24 cellular contexts compared by ENCODE assay signal in the genomic region with DNA sequence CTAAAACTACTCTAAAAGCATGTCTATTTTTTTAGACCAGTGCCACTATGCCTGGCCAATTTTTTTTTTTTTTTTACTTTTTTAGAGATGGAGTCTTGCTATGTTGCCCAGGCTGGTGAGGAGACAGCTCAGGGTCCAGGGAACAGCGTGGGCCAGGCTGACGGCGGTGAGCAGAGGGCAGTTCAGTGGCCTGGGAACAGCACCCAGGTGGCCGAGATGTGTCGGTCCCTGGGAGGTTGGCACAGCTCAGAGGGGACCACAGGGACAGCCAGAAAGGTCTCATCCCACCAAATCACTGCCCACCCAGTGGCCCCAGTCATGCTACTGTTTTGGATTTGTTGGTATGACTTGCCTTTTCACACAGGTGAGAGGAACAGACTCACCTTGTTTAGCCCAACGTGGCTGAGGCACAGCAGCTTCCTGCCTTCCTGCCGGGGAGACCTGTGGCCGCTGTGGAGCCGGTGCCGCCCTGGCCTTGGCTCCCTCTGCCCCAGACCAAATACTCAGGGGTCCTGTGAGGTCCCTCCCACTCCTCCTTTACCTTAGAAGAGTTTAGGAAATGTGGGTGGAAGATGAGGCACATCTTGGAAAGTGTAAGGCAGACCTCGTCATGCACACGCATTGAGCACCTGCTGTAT.
"Had no signal": no experiment of that assay in that cellular context is flagged by ENCODE, and none has a peak within 500 bp of the region (broad histone marks: within the 10 kb centered on the region; RNA-seq: fewer than 3 reads in every experiment).

No MANE protein-coding gene starts in this region.

- H3K9me3 Mint-ChIP-seq: activated CD8-positive, alpha-beta T cell treated with anti-CD3 and anti-CD28 coated beads for 36 hours; activated T-cell treated with anti-CD3 and anti-CD28 coated beads, Interleukin-2, amount 50 U/mL, for 72 hours; stimulated activated naive B cell treated with anti-CD40 and anti-IgM and Interleukin-4, amounts not matched to agents 10 μg/mL and 1 μg/mL and 100 μg/mL, for 72 hours had no signal

- H3K27me3 Mint-ChIP-seq: activated CD8-positive, alpha-beta memory T cell treated with anti-CD3 and anti-CD28 coated beads, Interleukin-2, amount 10 ng/mL, durations not matched to agents 7 days and 5 days had no signal

- H3K4me1 Mint-ChIP-seq: nephron progenitor cell had no signal

- H3K27ac Mint-ChIP-seq: activated CD8-positive, alpha-beta memory T cell treated with anti-CD3 and anti-CD28 coated beads, Interleukin-2, amount 10 ng/mL, durations not matched to agents 7 days and 5 days; activated CD8-positive, alpha-beta T cell treated with anti-CD3 and anti-CD28 coated beads for 36 hours; activated naive CD8-positive, alpha-beta T cell; activated T-cell treated with anti-CD3 and anti-CD28 coated beads, Interleukin-2, amount 50 U/mL, for 72 hours; stimulated activated naive B cell treated with anti-CD40 and anti-IgM and Interleukin-4, amounts not matched to agents 10 μg/mL and 1 μg/mL and 100 μg/mL, for 72 hours had no signal

- H3K4me3 Mint-ChIP-seq: activated CD8-positive, alpha-beta memory T cell treated with anti-CD3 and anti-CD28 coated beads, Interleukin-2, amount 10 ng/mL, durations not matched to agents 7 days and 5 days; activated CD8-positive, alpha-beta T cell treated with anti-CD3 and anti-CD28 coated beads for 36 hours; activated naive CD8-positive, alpha-beta T cell; activated T-cell treated with anti-CD3 and anti-CD28 coated beads, Interleukin-2, amount 50 U/mL, for 72 hours; nephron progenitor cell; stimulated activated naive B cell treated with anti-CD40 and anti-IgM and Interleukin-4, amounts not matched to agents 10 μg/mL and 1 μg/mL and 100 μg/mL, for 72 hours had no signal

- ATAC-seq: activated CD8-positive, alpha-beta memory T cell treated with anti-CD3 and anti-CD28 coated beads, Interleukin-2, amount 10 ng/mL, durations not matched to agents 7 days and 5 days; activated CD8-positive, alpha-beta T cell treated with anti-CD3 and anti-CD28 coated beads for 36 hours; activated T-cell treated with anti-CD3 and anti-CD28 coated beads, Interleukin-2, amount 50 U/mL, for 72 hours; gastroesophageal sphincter; left cardiac atrium; left ventricle myocardium superior; psoas muscle; stimulated activated naive B cell treated with anti-CD40 and anti-IgM and Interleukin-4, amounts not matched to agents 10 μg/mL and 1 μg/mL and 100 μg/mL, for 72 hours; upper lobe of right lung had no signal

- DNase-seq: activated CD4-positive, alpha-beta T cell treated with anti-CD3 and anti-CD28 coated beads, Interleukin-2, amount 50 U/mL, for 1 hour; activated CD4-positive, CD25-positive, alpha-beta regulatory T cell treated with anti-CD3 and anti-CD28 coated beads, Interleukin-2, amount 50 U/mL, for 72 hours; activated CD8-positive, alpha-beta memory T cell treated with anti-CD3 and anti-CD28 coated beads, Interleukin-2, amount 10 ng/mL, durations not matched to agents 7 days and 5 days; activated CD8-positive, alpha-beta T cell treated with anti-CD3 and anti-CD28 coated beads for 36 hours; activated T-cell treated with anti-CD3 and anti-CD28 coated beads for 4 hours; activated T-cell treated with anti-CD3 and anti-CD28 coated beads, Interleukin-2, amount 50 U/mL, for 72 hours; anterior cingulate cortex; colonic mucosa; effector memory CD4-positive, alpha-beta T cell; erythroblast; left cardiac atrium; left ventricle myocardium superior; nephron progenitor cell; ovary; psoas muscle; stimulated activated CD4-positive, alpha-beta T cell treated with anti-CD3 and anti-CD28 coated beads, Interleukin-1b, Interleukin-23, amount 100 ng/mL, for 48 hours; stimulated activated CD4-positive, alpha-beta T cell treated with anti-CD3 and anti-CD28 coated beads, Interleukin-4, amount 100 ng/mL, for 4 hours; stimulated activated CD8-positive, alpha-beta memory T cell treated with anti-CD3 and anti-CD28 coated beads, Interleukin-4, amount 100 ng/mL, for 48 hours; stimulated activated naive B cell treated with anti-CD40 and anti-IgM and Interleukin-4, amounts not matched to agents 10 μg/mL and 1 μg/mL and 100 μg/mL, for 72 hours; T-helper 2 cell; tibial artery; upper lobe of right lung had no signal

- H3K36me3 Mint-ChIP-seq: activated CD8-positive, alpha-beta memory T cell treated with anti-CD3 and anti-CD28 coated beads, Interleukin-2, amount 10 ng/mL, durations not matched to agents 7 days and 5 days; activated naive CD8-positive, alpha-beta T cell; stimulated activated naive B cell treated with anti-CD40 and anti-IgM and Interleukin-4, amounts not matched to agents 10 μg/mL and 1 μg/mL and 100 μg/mL, for 72 hours had no signal
